ENCODE assay signal across 20 cellular contexts in genomic region chr9:122822056-122822455, GRCh38. TPM values are rescaled to one million over a fixed set of nuclear protein-coding genes. Genes with fewer than 3 reads are reported as not detected.
DNase-seq lines count a peak whose midpoint lies in the region; ATAC-seq and TF ChIP-seq lines count a peak whose summit lies in the region.
"Had no signal": no experiment of that assay in that cellular context is flagged by ENCODE, and none has a peak within 500 bp of the region (broad histone marks: within the 10 kb centered on the region; RNA-seq: fewer than 3 reads in every experiment).

No MANE protein-coding gene starts in this region.

- ATAC-seq in GM21390 (IDR thresholded peaks at IDR 0.05; ENCODE audit: unreplicated experiment) (no peak), SK-N-SH treated with all-trans-retinoic acid at 6 μM for 48 hours (no peak), GM21717 (IDR thresholded peaks at IDR 0.05; ENCODE audit: unreplicated experiment) (no peak)
- ATAC-seq: activated naive CD4-positive, alpha-beta T cell treated with anti-CD3 and anti-CD28 coated beads, Interleukin-2, amount 50 U/mL, for 72 hours had no signal

- H3K4me2 ChIP-seq in skeletal muscle satellite cell (ENCODE audit: low read length): peak overlapping the region; percentile 5

- DNase-seq in CD14-positive monocyte (ENCODE audit: low spot score): no peak
- DNase-seq in NCI-H524 (lab: John Stamatoyannopoulos, UW): peak; percentile 23 to 69
- DNase-seq in erythroblast (lab: John Stamatoyannopoulos, UW): no peak
- no peak for DNase-seq in OCI-M1 (lab: John Stamatoyannopoulos, UW)
- DNase-seq: activated CD4-positive, alpha-beta T cell treated with anti-CD3 and anti-CD28 coated beads, Interleukin-2, amount 50 U/mL, for 1 hour; activated T-cell treated with anti-CD3 and anti-CD28 coated beads, Interleukin-2, amount 50 U/mL, for 1 hour; DMS 273 treated with DMSO at 0.1 percent for 48 hours; H7; NCI-H1694; NCI-H345; SHP77 treated with DMSO at 0.1 percent for 48 hours; T-helper 9 cell had no signal

- peaks cover 44 to 63% of the 10 kb centered on the region in 2 donors for H3K36me3 Mint-ChIP-seq in CD14-positive monocyte

- no peaks in the 10 kb centered on the region for H3K9me3 ChIP-seq in skeletal muscle satellite cell (replicated peaks; ENCODE audit: low read length)
- H3K9me3 ChIP-seq: prostate gland had no signal

- H3K4me3 Mint-ChIP-seq in CD14-positive monocyte: no peak overlapping the region
- H3K4me3 Mint-ChIP-seq: stimulated activated naive CD8-positive, alpha-beta T cell treated with anti-CD3 and anti-CD28 coated beads, Interleukin-15, Interleukin-2, amounts not matched to agents 100 ng/mL and 50 ng/mL, for 24 hours had no signal

- peaks cover 30% of the 10 kb centered on the region for H3K36me3 ChIP-seq in skeletal muscle satellite cell (ENCODE audit: insufficient read depth, low read length)
- H3K36me3 ChIP-seq: prostate gland had no signal

- H3K27me3 ChIP-seq in skeletal muscle satellite cell (ENCODE audit: control insufficient read depth, insufficient read depth, low read length): no peaks in the 10 kb centered on the region

- TF ChIP-seq POLR2A in erythroblast (IDR thresholded peaks at IDR 0.05; ENCODE audit: low read length): peak; percentile 45

- no peaks in the 10 kb centered on the region for H3K9me3 Mint-ChIP-seq in CD14-positive monocyte
- H3K9me3 Mint-ChIP-seq: activated naive CD4-positive, alpha-beta T cell treated with anti-CD3 and anti-CD28 coated beads, Interleukin-2, amount 50 U/mL, for 72 hours; stimulated activated naive CD8-positive, alpha-beta T cell treated with anti-CD3 and anti-CD28 coated beads, Interleukin-15, Interleukin-2, amounts not matched to agents 100 ng/mL and 50 ng/mL, for 24 hours had no signal

- TF ChIP-seq CTCF in CD14-positive monocyte (IDR thresholded peaks at IDR 0.05): no peak

- no peak overlapping the region for H3K9ac ChIP-seq in skeletal muscle satellite cell (ENCODE audit: low read depth, low read length)

- H3K27me3 Mint-ChIP-seq in CD14-positive monocyte (ENCODE audit: low read depth in 3 of 3): peaks cover 0 to 2% (median 0%) of the 10 kb centered on the region in 3 donors
- H3K27me3 Mint-ChIP-seq: stimulated activated naive CD8-positive, alpha-beta T cell treated with anti-CD3 and anti-CD28 coated beads, Interleukin-15, Interleukin-2, amounts not matched to agents 100 ng/mL and 50 ng/mL, for 24 hours had no signal

- peaks cover 23% of the 10 kb centered on the region for H3K4me1 Mint-ChIP-seq in CD14-positive monocyte

- H3K4me3 ChIP-seq in skeletal muscle satellite cell (ENCODE audit: low read length): no peak overlapping the region
- H3K4me3 ChIP-seq: prostate gland had no signal

- peaks cover 37% of the 10 kb centered on the region for H3K4me1 ChIP-seq in skeletal muscle satellite cell (ENCODE audit: control insufficient read depth, insufficient read depth, low read length)
- H3K4me1 ChIP-seq: prostate gland had no signal

- H3K27ac Mint-ChIP-seq in CD14-positive monocyte: peak overlapping the region; percentile 53 to 88 (median 79)

- intact Hi-C loops in CD14-positive monocyte (cut with micrococcal nuclease): loop anchor here in 1 of 2 donors (10.0 kb wide), 1 partner anchor 557 kb away; the partner anchor contains the start of genes MRRF and RBM18

TF ChIP-seq in SK-N-SH treated with all-trans-retinoic acid at 6 μM for 48 hours, 23 proteins besides CTCF, POLR2A, EP300 and RAD21 (continues in another document):
- TF ChIP-seq CSDC2 (CRISPR knock-in tag; IDR thresholded peaks at IDR 0.05) (no peak), OSR1 (CRISPR knock-in tag; IDR thresholded peaks at IDR 0.05) (no peak), RARB (CRISPR knock-in tag; IDR thresholded peaks at IDR 0.05) (no peak), CREB5 (CRISPR knock-in tag; IDR thresholded peaks at IDR 0.05; ENCODE audit: low read depth) (no peak), ZC3H10 (CRISPR knock-in tag; IDR thresholded peaks at IDR 0.05) (no peak), ESRRG (CRISPR knock-in tag; IDR thresholded peaks at IDR 0.05) (no peak), ZNF8 (CRISPR knock-in tag; IDR thresholded peaks at IDR 0.05) (no peak), ZFP30 (CRISPR knock-in tag; IDR thresholded peaks at IDR 0.05) (no peak), PATZ1 (CRISPR knock-in tag; IDR thresholded peaks at IDR 0.05; ENCODE audit: borderline replicate concordance) (no peak), ZFP3 (CRISPR knock-in tag; IDR thresholded peaks at IDR 0.05) (no peak), POU6F1 (CRISPR knock-in tag; IDR thresholded peaks at IDR 0.05; ENCODE audit: borderline replicate concordance, low read depth) (no peak), BACH2 (CRISPR knock-in tag; IDR thresholded peaks at IDR 0.05; ENCODE audit: borderline replicate concordance) (no peak), TSHZ2 (CRISPR knock-in tag; IDR thresholded peaks at IDR 0.05) (no peak)

RNA-seq across cellular contexts. Expression of gene PDCL, which starts 6.3 kb away (rescaled TPM):
- polyA plus RNA-seq in CD14-positive monocyte: 1 to 10 TPM; 7.2 to 8.2 TPM
- 17.5 and 21.8 TPM in 2 replicates for total RNA-seq in skeletal muscle satellite cell (2012; rRNA removed)

RNA-seq across cellular contexts. Expression of gene OR1K1, which starts 22.1 kb away (rescaled TPM):
- polyA plus RNA-seq in CD14-positive monocyte: not detected
- not detected in 2 replicates for total RNA-seq in skeletal muscle satellite cell (2012; rRNA removed)
- total RNA-seq: activated naive CD4-positive, alpha-beta T cell treated with anti-CD3 and anti-CD28 coated beads, Interleukin-2, amount 50 U/mL, for 72 hours; H7; left cardiac atrium; prostate gland had no signal

RNA-seq across cellular contexts. Expression of gene OR5C1, which starts 33.3 kb away (rescaled TPM):
- not detected for polyA plus RNA-seq in CD14-positive monocyte
- total RNA-seq in skeletal muscle satellite cell (2012; rRNA removed): not detected in 2 replicates
- total RNA-seq: activated naive CD4-positive, alpha-beta T cell treated with anti-CD3 and anti-CD28 coated beads, Interleukin-2, amount 50 U/mL, for 72 hours; H7; left cardiac atrium; prostate gland had no signal

Comparison
In these comparisons a context has a peak if more than half of its experiments do, and no peak if none do; other contexts are left out.
1. DNase-seq: peak in NCI-H524 (2 of 2); none in CD14-positive monocyte (single experiment), erythroblast (0 of 2) and OCI-M1 (single experiment).